ENCODE assay signal across 13 cellular contexts in the genomic region with DNA sequence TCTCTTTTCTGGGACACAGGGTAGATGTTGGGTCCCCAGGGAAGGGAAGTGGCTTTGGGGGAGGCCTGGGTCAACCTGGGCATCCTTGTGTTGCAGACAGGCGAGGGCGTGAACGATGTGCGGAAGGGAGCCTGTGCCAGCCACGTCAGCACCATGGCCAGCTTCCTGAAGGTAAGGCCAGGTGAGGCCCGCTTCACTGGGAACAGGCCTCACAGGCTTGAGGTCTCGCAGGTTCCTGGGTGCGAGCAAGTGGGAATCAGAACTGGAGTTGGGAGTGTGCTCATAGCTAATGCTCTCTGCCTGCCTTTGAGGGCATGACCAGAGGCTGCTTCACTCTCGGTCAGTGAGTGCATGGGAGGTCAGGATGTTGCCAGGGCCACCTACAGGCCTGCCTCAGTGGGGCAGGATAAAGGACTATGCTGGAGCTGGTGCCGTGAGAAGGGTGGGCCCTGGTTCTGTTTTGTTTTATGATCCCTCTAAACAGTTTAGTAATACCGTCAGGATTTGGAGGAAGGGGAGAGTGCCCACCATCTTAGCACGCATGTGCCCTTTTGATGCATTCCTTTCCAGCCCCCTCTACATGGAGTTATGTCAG. TPM values are rescaled to one million over a fixed set of nuclear protein-coding genes. Genes with fewer than 3 reads are reported as not detected.
A peak's percentile ranks its signal among the peaks of the same experiment; 100 is the strongest.
DNase-seq lines count a peak whose midpoint lies in the region; ATAC-seq and TF ChIP-seq lines count a peak whose summit lies in the region.
"Had no signal": no experiment of that assay in that cellular context is flagged by ENCODE, and none has a peak within 500 bp of the region (broad histone marks: within the 10 kb centered on the region; RNA-seq: fewer than 3 reads in every experiment).

No MANE protein-coding gene starts in this region.

- POLR2A ChIA-PET in activated naive CD8-positive, alpha-beta T cell treated with anti-CD3 and anti-CD28 coated beads, Interleukin-2, amount 10 ng/mL, durations not matched to agents 7 days and 5 days (lab: Charles Lee) = interaction anchor here (1.0 to 1.2 kb wide), 2 partner anchors 8 to 11 kb away, joined by 4 read pairs; a partner anchor contains a TSS

- peaks cover 17% of the 10 kb centered on the region for H3K36me3 Mint-ChIP-seq in activated naive CD8-positive, alpha-beta T cell treated with anti-CD3 and anti-CD28 coated beads, Interleukin-2, amount 10 ng/mL, durations not matched to agents 7 days and 5 days
- H3K36me3 Mint-ChIP-seq in activated naive CD8-positive, alpha-beta T cell treated with anti-CD3 and anti-CD28 coated beads for 36 hours = peaks cover 51% of the 10 kb centered on the region
- peaks cover 8% of the 10 kb centered on the region for H3K36me3 Mint-ChIP-seq in IgD-negative memory B cell

- H3K4me1 Mint-ChIP-seq in activated naive CD8-positive, alpha-beta T cell treated with anti-CD3 and anti-CD28 coated beads, Interleukin-2, amount 10 ng/mL, durations not matched to agents 7 days and 5 days = peaks cover 27% of the 10 kb centered on the region
- peaks cover 49% of the 10 kb centered on the region for H3K4me1 Mint-ChIP-seq in activated naive CD8-positive, alpha-beta T cell treated with anti-CD3 and anti-CD28 coated beads for 36 hours
- peaks cover 18 to 56% (median 45%) of the 10 kb centered on the region in 3 donors for H3K4me1 Mint-ChIP-seq in IgD-negative memory B cell
- H3K4me1 Mint-ChIP-seq: H9 had no signal

- H3K36me3 ChIP-seq in upper lobe of right lung = peaks cover 89% of the 10 kb centered on the region
- peaks cover 35% of the 10 kb centered on the region for H3K36me3 ChIP-seq in GM23248 (ENCODE audit: low read depth)

- peaks cover 94% of the 10 kb centered on the region for H3K79me2 ChIP-seq in GM23248 (ENCODE audit: insufficient read depth)

- H3K4me3 ChIP-seq in upper lobe of right lung (no peak overlapping the region), GM23248 (no peak overlapping the region)
- H3K4me3 ChIP-seq: colonic mucosa had no signal

- intact Hi-C loops in upper lobe of right lung (cut with DNase I) = no loop called here

- H3K4me1 ChIP-seq in upper lobe of right lung (peaks cover 2% of the 10 kb centered on the region), GM23248 (ENCODE audit: insufficient read depth) (no peaks in the 10 kb centered on the region)
- H3K4me1 ChIP-seq: colonic mucosa had no signal

- H3K27me3 Mint-ChIP-seq in activated naive CD8-positive, alpha-beta T cell treated with anti-CD3 and anti-CD28 coated beads, Interleukin-2, amount 10 ng/mL, durations not matched to agents 7 days and 5 days = no peaks in the 10 kb centered on the region
- no peaks in the 10 kb centered on the region for H3K27me3 Mint-ChIP-seq in activated naive CD8-positive, alpha-beta T cell treated with anti-CD3 and anti-CD28 coated beads for 36 hours
- no peaks in the 10 kb centered on the region for H3K27me3 Mint-ChIP-seq in IgD-negative memory B cell

- WGBS in GM23248 (ENCODE audit: low coverage in 1 of 2, low lambda C conversion rate in 2 of 2, missing lambda C conversion rate in 2 of 2), 2 experiments = 87 to 89% methylated on average over 12 of the region's 12 CpGs

- in situ Hi-C loops in GM23248 (cut with MboI) = no loop called here

- no peak overlapping the region for H3K9ac ChIP-seq in GM23248

- H3K9me2 ChIP-seq in GM23248 (ENCODE audit: insufficient read depth) = no peaks in the 10 kb centered on the region

- no peak overlapping the region for H3K27ac ChIP-seq in upper lobe of right lung
- H3K27ac ChIP-seq in GM23248 = no peak overlapping the region
- H3K27ac ChIP-seq: colonic mucosa had no signal

- H3K27ac Mint-ChIP-seq in activated naive CD8-positive, alpha-beta T cell treated with anti-CD3 and anti-CD28 coated beads, Interleukin-2, amount 10 ng/mL, durations not matched to agents 7 days and 5 days = no peak overlapping the region
- no peak overlapping the region for H3K27ac Mint-ChIP-seq in activated naive CD8-positive, alpha-beta T cell treated with anti-CD3 and anti-CD28 coated beads for 36 hours
- H3K27ac Mint-ChIP-seq in IgD-negative memory B cell = peak overlapping the region; percentile 35 to 47 (median 41)
- H3K27ac Mint-ChIP-seq: H9 had no signal

- H3K4me2 ChIP-seq in GM23248 (ENCODE audit: unreplicated experiment) = no peak overlapping the region

- H2AFZ ChIP-seq in GM23248 = no peak overlapping the region

- H4K20me1 ChIP-seq in GM23248 (ENCODE audit: insufficient read depth) = 0 out of 2 replicates have a peak, but pooled peaks cover 3% of the 10 kb centered on the region

- no peak for TF ChIP-seq CTCF in upper lobe of right lung (IDR thresholded peaks at IDR 0.05)

- DNase-seq in activated naive CD8-positive, alpha-beta T cell treated with anti-CD3 and anti-CD28 coated beads, Interleukin-2, amount 10 ng/mL, durations not matched to agents 7 days and 5 days = peak; percentile 19
- no peak for DNase-seq in activated naive CD8-positive, alpha-beta T cell treated with anti-CD3 and anti-CD28 coated beads for 36 hours
- DNase-seq in islet precursor cell = peak; percentile 45
- peak; percentile 49 for DNase-seq in upper lobe of right lung
- no peak for DNase-seq in GM23248
- no peak for DNase-seq in SHP77 treated with DMSO at 0.1 percent for 48 hours (lab: John Stamatoyannopoulos, UW)
- DNase-seq: amygdala, colonic mucosa, H9, NCI-H1436 had no signal

- no peaks in the 10 kb centered on the region for H3K9me3 ChIP-seq in upper lobe of right lung
- no peaks in the 10 kb centered on the region for H3K9me3 ChIP-seq in GM23248 (ENCODE audit: low read depth)
- H3K9me3 ChIP-seq: colonic mucosa had no signal

- H3K9me3 Mint-ChIP-seq in activated naive CD8-positive, alpha-beta T cell treated with anti-CD3 and anti-CD28 coated beads, Interleukin-2, amount 10 ng/mL, durations not matched to agents 7 days and 5 days = no peaks in the 10 kb centered on the region
- no peaks in the 10 kb centered on the region for H3K9me3 Mint-ChIP-seq in activated naive CD8-positive, alpha-beta T cell treated with anti-CD3 and anti-CD28 coated beads for 36 hours
- H3K9me3 Mint-ChIP-seq in IgD-negative memory B cell = no peaks in the 10 kb centered on the region
- H3K9me3 Mint-ChIP-seq: H9 had no signal

- H3F3A ChIP-seq in GM23248 (ENCODE audit: insufficient read depth) = no peaks in the 10 kb centered on the region

- H3K4me3 Mint-ChIP-seq in activated naive CD8-positive, alpha-beta T cell treated with anti-CD3 and anti-CD28 coated beads, Interleukin-2, amount 10 ng/mL, durations not matched to agents 7 days and 5 days = no peak overlapping the region
- H3K4me3 Mint-ChIP-seq in activated naive CD8-positive, alpha-beta T cell treated with anti-CD3 and anti-CD28 coated beads for 36 hours = no peak overlapping the region
- H3K4me3 Mint-ChIP-seq in IgD-negative memory B cell = peak overlapping the region in 1 of 4 donors; percentile 18
- H3K4me3 Mint-ChIP-seq: H9 had no signal

- no peaks in the 10 kb centered on the region for H3K27me3 ChIP-seq in upper lobe of right lung
- H3K27me3 ChIP-seq in GM23248 (replicated peaks; ENCODE audit: insufficient read depth) = no peaks in the 10 kb centered on the region
- H3K27me3 ChIP-seq: colonic mucosa had no signal

- no peak for ATAC-seq in activated naive CD8-positive, alpha-beta T cell treated with anti-CD3 and anti-CD28 coated beads, Interleukin-2, amount 10 ng/mL, durations not matched to agents 7 days and 5 days (ENCODE audit: low read depth)
- ATAC-seq in upper lobe of right lung (no peak), GM21528 (IDR thresholded peaks at IDR 0.05; ENCODE audit: low FRiP score, unreplicated experiment) (no peak)

RNA-seq across cellular contexts. Expression of a gene that starts 8.4 kb away (rescaled TPM):
- total RNA-seq in activated naive CD8-positive, alpha-beta T cell treated with anti-CD3 and anti-CD28 coated beads, Interleukin-2, amount 10 ng/mL, durations not matched to agents 7 days and 5 days = 100 to 1,000 TPM; 152 to 157 TPM
- 100 to 1,000 TPM; 131 to 136 TPM for total RNA-seq in activated naive CD8-positive, alpha-beta T cell treated with anti-CD3 and anti-CD28 coated beads for 36 hours
- polyA plus RNA-seq in IgD-negative memory B cell = 384 TPM
- total RNA-seq in upper lobe of right lung = 93.7 TPM
- total RNA-seq in GM23248 (2014; rRNA removed; shearing (Covaris generic)) = 175 and 196 TPM in 2 replicates
- polyA plus RNA-seq in GM23248 (2016; fragmentation: Nextera tagmentation; extraction: Ambion mirVana) = 145 and 163 TPM in 2 replicates

RNA-seq across cellular contexts. Expression of a gene that starts 12.5 kb away (rescaled TPM):
- total RNA-seq in activated naive CD8-positive, alpha-beta T cell treated with anti-CD3 and anti-CD28 coated beads, Interleukin-2, amount 10 ng/mL, durations not matched to agents 7 days and 5 days = 1 to 10 TPM in 1 of 2 experiments, under 1 TPM in 1; 0.74 to 2.1 TPM
- total RNA-seq in activated naive CD8-positive, alpha-beta T cell treated with anti-CD3 and anti-CD28 coated beads for 36 hours = under 1 TPM; 0.34 to 0.43 TPM
- polyA plus RNA-seq in IgD-negative memory B cell (not detected), GM23248 (2016; fragmentation: Nextera tagmentation; extraction: Ambion mirVana) (not detected in 2 replicates)
- 1.1 TPM for total RNA-seq in upper lobe of right lung
- not detected in 2 replicates for total RNA-seq in GM23248 (2014; rRNA removed; shearing (Covaris generic))

RNA-seq across cellular contexts. Expression of a gene that starts 29.5 kb away (rescaled TPM):
- total RNA-seq in activated naive CD8-positive, alpha-beta T cell treated with anti-CD3 and anti-CD28 coated beads, Interleukin-2, amount 10 ng/mL, durations not matched to agents 7 days and 5 days = 10 to 100 TPM; 51.0 to 54.5 TPM
- 10 to 100 TPM; 32.5 to 35.2 TPM for total RNA-seq in activated naive CD8-positive, alpha-beta T cell treated with anti-CD3 and anti-CD28 coated beads for 36 hours
- 42.0 TPM for polyA plus RNA-seq in IgD-negative memory B cell
- total RNA-seq in upper lobe of right lung = 26.8 TPM
- total RNA-seq in GM23248 (2014; rRNA removed; shearing (Covaris generic)) = 13.9 and 20.3 TPM in 2 replicates
- polyA plus RNA-seq in GM23248 (2016; fragmentation: Nextera tagmentation; extraction: Ambion mirVana) = 10.7 and 12.9 TPM in 2 replicates

RNA-seq across cellular contexts. Expression of a gene that starts 51.3 kb away (rescaled TPM):
- total RNA-seq in activated naive CD8-positive, alpha-beta T cell treated with anti-CD3 and anti-CD28 coated beads, Interleukin-2, amount 10 ng/mL, durations not matched to agents 7 days and 5 days = 10 to 100 TPM; 21.5 to 22.0 TPM
- 10 to 100 TPM; 32.6 to 38.3 TPM for total RNA-seq in activated naive CD8-positive, alpha-beta T cell treated with anti-CD3 and anti-CD28 coated beads for 36 hours
- polyA plus RNA-seq in IgD-negative memory B cell (3.7 TPM), GM23248 (2016; fragmentation: Nextera tagmentation; extraction: Ambion mirVana) (46.6 and 47.0 TPM in 2 replicates)
- 272 TPM for total RNA-seq in upper lobe of right lung
- total RNA-seq in GM23248 (2014; rRNA removed; shearing (Covaris generic)) = 53.0 and 63.2 TPM in 2 replicates

RNA-seq across cellular contexts. Expression of a gene that starts 55.2 kb away (rescaled TPM):
- under 1 TPM in 1 of 2 experiments, not detected in 1; 0.11 TPM for total RNA-seq in activated naive CD8-positive, alpha-beta T cell treated with anti-CD3 and anti-CD28 coated beads, Interleukin-2, amount 10 ng/mL, durations not matched to agents 7 days and 5 days
- total RNA-seq in activated naive CD8-positive, alpha-beta T cell treated with anti-CD3 and anti-CD28 coated beads for 36 hours = not detected
- polyA plus RNA-seq in IgD-negative memory B cell (0.10 TPM), GM23248 (2016; fragmentation: Nextera tagmentation; extraction: Ambion mirVana) (0.28 and 0.60 TPM in 2 replicates)
- total RNA-seq in upper lobe of right lung = not detected
- not detected in 2 replicates for total RNA-seq in GM23248 (2014; rRNA removed; shearing (Covaris generic))
- total RNA-seq: colonic mucosa, esophagus mucosa, H9 had no signal

Comparison
In these comparisons a context has a peak if more than half of its experiments do, and no peak if none do; other contexts are left out.
1. DNase-seq: peak in activated naive CD8-positive, alpha-beta T cell treated with anti-CD3 and anti-CD28 coated beads, Interleukin-2, amount 10 ng/mL, durations not matched to agents 7 days and 5 days (single experiment), islet precursor cell (single experiment) and upper lobe of right lung (single experiment); none in activated naive CD8-positive, alpha-beta T cell treated with anti-CD3 and anti-CD28 coated beads for 36 hours (single experiment), GM23248 (single experiment) and SHP77 treated with DMSO at 0.1 percent for 48 hours (single experiment).
2. H3K27ac Mint-ChIP-seq: peak in IgD-negative memory B cell (3 of 3); none in activated naive CD8-positive, alpha-beta T cell treated with anti-CD3 and anti-CD28 coated beads, Interleukin-2, amount 10 ng/mL, durations not matched to agents 7 days and 5 days (single experiment) and activated naive CD8-positive, alpha-beta T cell treated with anti-CD3 and anti-CD28 coated beads for 36 hours (single experiment).